ENCODE assay signal across 12 cellular contexts in genomic region chr10:32253300-32253699, GRCh38.
DNase-seq lines count a peak whose midpoint lies in the region; ATAC-seq and TF ChIP-seq lines count a peak whose summit lies in the region.
"Had no signal": no experiment of that assay in that cellular context is flagged by ENCODE, and none has a peak within 500 bp of the region (broad histone marks: within the 10 kb centered on the region; RNA-seq: fewer than 3 reads in every experiment).

No MANE protein-coding gene starts in this region.

- no peaks in the 10 kb centered on the region for H3K9me3 ChIP-seq in mucosa of descending colon

- no peak overlapping the region for H3K27ac Mint-ChIP-seq in activated T-helper 17 cell treated with anti-CD3 and anti-CD28 coated beads, Interleukin-2, amount 50 U/mL, for 72 hours
- H3K27ac Mint-ChIP-seq: memory B cell had no signal

- intact Hi-C loops in mucosa of descending colon (cut with DNase I, micrococcal nuclease), result loop anchor here (10.0 kb wide), 1 partner anchor 92 kb away; the partner anchor contains the start of gene EPC1 (in 2 of the 2)

- H3K9me3 Mint-ChIP-seq in activated T-helper 17 cell treated with anti-CD3 and anti-CD28 coated beads, Interleukin-2, amount 50 U/mL, for 72 hours, result no peaks in the 10 kb centered on the region
- H3K9me3 Mint-ChIP-seq: memory B cell had no signal

- no peaks in the 10 kb centered on the region for H3K36me3 ChIP-seq in mucosa of descending colon (ENCODE audit: low read depth)

- H3K27me3 Mint-ChIP-seq in activated T-helper 17 cell treated with anti-CD3 and anti-CD28 coated beads, Interleukin-2, amount 50 U/mL, for 72 hours, result no peaks in the 10 kb centered on the region
- H3K27me3 Mint-ChIP-seq: memory B cell had no signal

- DNase-seq in NCI-H82 (lab: John Stamatoyannopoulos, UW) (peak; percentile 2), NCI-H82 treated with DMSO at 0.1 percent for 48 hours (lab: John Stamatoyannopoulos, UW; ENCODE audit: unreplicated experiment) (no peak), HPDE6-E6E7 (ENCODE audit: extremely low spot score) (peak; percentile 57), mucosa of descending colon (peak in 2 of 3 donors; percentile 46 to 61), amygdala (lab: John Stamatoyannopoulos, UW) (no peak), left lobe of liver (ENCODE audit: low spot score) (no peak)
- no peak for DNase-seq in activated naive CD4-positive, alpha-beta T cell (lab: John Stamatoyannopoulos, UW)
- DNase-seq: ACHN, glutamatergic neuron, NCI-H1092 treated with DMSO at 0.1 percent for 48 hours had no signal

- no peaks in the 10 kb centered on the region for H3K4me1 ChIP-seq in mucosa of descending colon (ENCODE audit: low read depth)

- ATAC-seq in activated T-helper 17 cell treated with anti-CD3 and anti-CD28 coated beads, Interleukin-2, amount 50 U/mL, for 72 hours (replicated peaks), result peak; percentile 75
- ATAC-seq in mucosa of descending colon, result peak; percentile 94
- ATAC-seq in left lobe of liver, result no peak

- H3K4me3 ChIP-seq in mucosa of descending colon, result no peak overlapping the region

- peaks cover 19% of the 10 kb centered on the region for H3K4me1 Mint-ChIP-seq in activated T-helper 17 cell treated with anti-CD3 and anti-CD28 coated beads, Interleukin-2, amount 50 U/mL, for 72 hours

- peak overlapping the region; percentile 9 for H3K4me3 Mint-ChIP-seq in activated T-helper 17 cell treated with anti-CD3 and anti-CD28 coated beads, Interleukin-2, amount 50 U/mL, for 72 hours
- H3K4me3 Mint-ChIP-seq: memory B cell had no signal

- H3K36me3 Mint-ChIP-seq in activated T-helper 17 cell treated with anti-CD3 and anti-CD28 coated beads, Interleukin-2, amount 50 U/mL, for 72 hours (ENCODE audit: low read depth), result no peaks in the 10 kb centered on the region
- H3K36me3 Mint-ChIP-seq: memory B cell had no signal

- no peak for TF ChIP-seq CTCF in mucosa of descending colon (IDR thresholded peaks at IDR 0.05)

Comparison
In these comparisons a context has a peak if more than half of its experiments do, and no peak if none do; other contexts are left out.
1. DNase-seq: peak in NCI-H82 (single experiment), HPDE6-E6E7 (single experiment) and mucosa of descending colon (2 of 3); none in NCI-H82 treated with DMSO at 0.1 percent for 48 hours (single experiment), amygdala (0 of 56), activated naive CD4-positive, alpha-beta T cell (0 of 4) and left lobe of liver (single experiment).